In the genomic region with DNA sequence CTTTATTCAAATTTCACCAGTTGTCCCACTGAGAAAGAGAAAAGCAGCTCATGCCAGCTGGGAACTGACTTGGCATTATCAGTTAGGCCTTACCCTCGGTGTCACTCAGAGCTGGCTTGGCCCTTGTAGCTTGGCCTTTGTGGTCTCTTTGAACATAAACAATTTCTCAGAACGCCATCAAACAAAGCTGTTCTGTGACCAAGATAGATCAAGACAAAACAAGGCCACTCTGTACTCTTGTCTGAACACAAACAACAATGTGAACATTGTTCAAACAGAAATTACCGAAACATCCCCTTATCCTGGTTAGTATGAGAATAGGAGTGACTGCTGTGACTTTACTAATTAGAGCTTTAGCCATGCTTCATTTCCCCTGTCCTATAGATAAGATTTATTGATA, we compare ENCODE assay signal across 30 cellular contexts. TPM values are rescaled to one million over a fixed set of nuclear protein-coding genes. Genes with fewer than 3 reads are reported as not detected.
DNase-seq lines count a peak whose midpoint lies in the region; ATAC-seq, FAIRE-seq and TF ChIP-seq lines count a peak whose summit lies in the region.
"Had no signal": no experiment of that assay in that cellular context is flagged by ENCODE, and none has a peak within 500 bp of the region (broad histone marks: within the 10 kb centered on the region; RNA-seq: fewer than 3 reads in every experiment).

No MANE protein-coding gene starts in this region.

- H3K4me3 ChIP-seq in pancreas: no peak overlapping the region
- H3K4me3 ChIP-seq: A549, adrenal gland, HAP-1, skin epidermis, thoracic aorta had no signal

- peak; percentile 26 for FAIRE-seq in pancreas (lab: Jason Lieb, UNC)
- FAIRE-seq: keratinocyte had no signal

- no peaks in the 10 kb centered on the region for H3K36me3 ChIP-seq in pancreas
- H3K36me3 ChIP-seq: adrenal gland, HAP-1, neutrophil, thoracic aorta had no signal

- no peaks in the 10 kb centered on the region for H3K4me1 ChIP-seq in pancreas
- H3K4me1 ChIP-seq: A549, adrenal gland, HAP-1 had no signal

- H3K27ac ChIP-seq in pancreas: no peak overlapping the region
- H3K27ac ChIP-seq: A549, adrenal gland, HL-60, KMS-11, neutrophil, skin epidermis, thoracic aorta had no signal

- no peak for TF ChIP-seq CTCF in pancreas (IDR thresholded peaks at IDR 0.05)

- intact Hi-C loops in head of caudate nucleus (cut with DNase I) (no loop called here), pancreas (cut with DNase I) (no loop called here)

- peaks cover 0 to 4% (median 0%) of the 10 kb centered on the region in 4 donors for H3K27me3 ChIP-seq in pancreas
- H3K27me3 ChIP-seq: adrenal gland, neutrophil had no signal

- H3K9me3 ChIP-seq in pancreas: no peaks in the 10 kb centered on the region
- H3K9me3 ChIP-seq: A549, adrenal gland, HAP-1, neutrophil, thoracic aorta had no signal

- DNase-seq in Ammon's horn (ENCODE audit: low spot score) (peak; percentile 86), amygdala (lab: John Stamatoyannopoulos, UW) (peak in 47 of 56 donors; percentile 0 to 91 (median 47)), head of caudate nucleus (peak; percentile 20 to 93 (median 74)), pancreas (no peak), T-helper 1 cell (no peak), NCI-H1417 treated with DMSO at 0.1 percent for 48 hours (lab: John Stamatoyannopoulos, UW) (no peak)
- no peak for DNase-seq in effector CD4-positive, alpha-beta T cell
- DNase-seq: activated CD8-positive, alpha-beta T cell treated with anti-CD3 and anti-CD28 coated beads for 36 hours; activated naive CD4-positive, alpha-beta T cell treated with anti-CD3 and anti-CD28 coated beads, Interleukin-2, amount 10 ng/mL, durations not matched to agents 7 days and 5 days; adrenal gland; AML-193; CD4-positive, alpha-beta memory T cell; glutamatergic neuron; naive B cell; NCI-H1417; NCI-H2029 treated with DMSO at 0.1 percent for 48 hours; NCI-H2227 treated with DMSO at 0.1 percent for 48 hours; SHP77; stimulated activated naive B cell treated with anti-CD40 and anti-IgM and Interleukin-4, amounts not matched to agents 10 μg/mL and 1 μg/mL and 100 μg/mL, for 72 hours; T-helper 9 cell had no signal

- 39 to 68% methylated on average over 3 of the region's 3 CpGs for WGBS in pancreas, 2 donors

- ATAC-seq in pancreas: no peak
- no peak for ATAC-seq in GM18517 (IDR thresholded peaks at IDR 0.05; ENCODE audit: unreplicated experiment)
- ATAC-seq: A549; activated CD8-positive, alpha-beta T cell treated with anti-CD3 and anti-CD28 coated beads for 36 hours; stimulated activated naive B cell treated with anti-CD40 and anti-IgM and Interleukin-4, amounts not matched to agents 10 μg/mL and 1 μg/mL and 100 μg/mL, for 72 hours had no signal

RNA-seq across cellular contexts. Expression of a gene that starts 57.2 kb away (rescaled TPM):
- 1 to 10 TPM; 1.2 to 3.0 (median 2.2) TPM for total RNA-seq in pancreas
- 10 to 100 TPM in 1 of 2 donors, 1 to 10 TPM in 1; 5.5 to 23.8 TPM for polyA plus RNA-seq in pancreas
- total RNA-seq: activated CD8-positive, alpha-beta T cell treated with anti-CD3 and anti-CD28 coated beads for 36 hours; CD4-positive, alpha-beta memory T cell; Daoy had no signal
- polyA plus RNA-seq: A549; CD4-positive, alpha-beta memory T cell; keratinocyte had no signal

Comparison
In these comparisons a context has a peak if more than half of its experiments do, and no peak if none do; other contexts are left out.
1. DNase-seq: peak in Ammon's horn (single experiment), amygdala (47 of 56) and head of caudate nucleus (42 of 42); none in pancreas (0 of 6), effector CD4-positive, alpha-beta T cell (single experiment), T-helper 1 cell (0 of 5) and NCI-H1417 treated with DMSO at 0.1 percent for 48 hours (single experiment).